Comparison of ENCODE assay signal across 18 cellular contexts in genomic region chr1:189141056-189141455, GRCh38.
"Had no signal": no experiment of that assay in that cellular context is flagged by ENCODE, and none has a peak within 500 bp of the region (broad histone marks: within the 10 kb centered on the region; RNA-seq: fewer than 3 reads in every experiment).

No MANE protein-coding gene starts in this region.

- ATAC-seq: esophagus mucosa; gastrocnemius medialis; heart left ventricle; left lobe of liver; natural killer cell treated with Interleukin-12 subunit alpha and Interleukin-12 subunit beta and Interleukin-15 and Interleukin-18, amount 100 ng/mL, for 72 hours; stimulated activated effector memory CD8-positive, alpha-beta T cell treated with anti-CD3 and anti-CD28 coated beads, Interleukin-12 subunit alpha, Interleukin-12 subunit beta, amount 100 ng/mL, for 72 hours had no signal

- H3K27me3 Mint-ChIP-seq: memory B cell; naive B cell; natural killer cell treated with Interleukin-12 subunit alpha and Interleukin-12 subunit beta and Interleukin-15 and Interleukin-18, amount 100 ng/mL, for 72 hours; stimulated activated naive CD8-positive, alpha-beta T cell treated with anti-CD3 and anti-CD28 coated beads, Interleukin-15, Interleukin-2, amounts not matched to agents 100 ng/mL and 50 ng/mL, for 24 hours had no signal

- H3K27ac Mint-ChIP-seq: memory B cell; naive B cell; natural killer cell treated with Interleukin-12 subunit alpha and Interleukin-12 subunit beta and Interleukin-15 and Interleukin-18, amount 100 ng/mL, for 72 hours; neural progenitor cell; stimulated activated effector memory CD8-positive, alpha-beta T cell treated with anti-CD3 and anti-CD28 coated beads, Interleukin-12 subunit alpha, Interleukin-12 subunit beta, amount 100 ng/mL, for 72 hours; stimulated activated naive CD8-positive, alpha-beta T cell treated with anti-CD3 and anti-CD28 coated beads, Interleukin-15, Interleukin-2, amounts not matched to agents 100 ng/mL and 50 ng/mL, for 24 hours had no signal

- H3K4me3 Mint-ChIP-seq: memory B cell; naive B cell; natural killer cell treated with Interleukin-12 subunit alpha and Interleukin-12 subunit beta and Interleukin-15 and Interleukin-18, amount 100 ng/mL, for 72 hours; neural progenitor cell; stimulated activated effector memory CD8-positive, alpha-beta T cell treated with anti-CD3 and anti-CD28 coated beads, Interleukin-12 subunit alpha, Interleukin-12 subunit beta, amount 100 ng/mL, for 72 hours; stimulated activated naive CD8-positive, alpha-beta T cell treated with anti-CD3 and anti-CD28 coated beads, Interleukin-15, Interleukin-2, amounts not matched to agents 100 ng/mL and 50 ng/mL, for 24 hours had no signal

- DNase-seq: dorsolateral prefrontal cortex; effector CD4-positive, alpha-beta T cell; foreskin fibroblast; gastrocnemius medialis; heart left ventricle; kidney; naive B cell; sigmoid colon; stimulated activated CD4-positive, alpha-beta T cell treated with anti-CD3 and anti-CD28 coated beads, Interleukin-2, amount 100 ng/mL, for 24 hours; stimulated activated CD4-positive, alpha-beta T cell treated with anti-CD3 and anti-CD28 coated beads, Interleukin-4, amount 100 ng/mL, for 24 hours; trophoblast cell had no signal

- H3K36me3 Mint-ChIP-seq: memory B cell; naive B cell; neural progenitor cell; stimulated activated effector memory CD8-positive, alpha-beta T cell treated with anti-CD3 and anti-CD28 coated beads, Interleukin-12 subunit alpha, Interleukin-12 subunit beta, amount 100 ng/mL, for 72 hours had no signal

- H3K9me3 Mint-ChIP-seq: neural progenitor cell had no signal

- H3K4me1 Mint-ChIP-seq: memory B cell; naive B cell; neural progenitor cell; stimulated activated effector memory CD8-positive, alpha-beta T cell treated with anti-CD3 and anti-CD28 coated beads, Interleukin-12 subunit alpha, Interleukin-12 subunit beta, amount 100 ng/mL, for 72 hours had no signal
